In genomic region chr14:20681348-20682126, GRCh38 we compare ENCODE assay signal across 8 cellular contexts. TPM values are rescaled to one million over a fixed set of nuclear protein-coding genes. Genes with fewer than 3 reads are reported as not detected.
A peak's percentile ranks its signal among the peaks of the same experiment; 100 is the strongest.
DNase-seq lines count a peak whose midpoint lies in the region; ATAC-seq and TF ChIP-seq lines count a peak whose summit lies in the region.

No MANE protein-coding gene starts in this region.

- no peaks in the 10 kb centered on the region for H3K9me3 ChIP-seq in effector memory CD4-positive, alpha-beta T cell (ENCODE audit: control insufficient read depth, low read length)

- no peak overlapping the region for H3K27ac Mint-ChIP-seq in activated CD4-positive, alpha-beta memory T cell treated with anti-CD3 and anti-CD28 coated beads, Interleukin-2, amount 10 ng/mL, durations not matched to agents 7 days and 5 days

- CTCF ChIA-PET in activated CD4-positive, alpha-beta memory T cell treated with anti-CD3 and anti-CD28 coated beads, Interleukin-2, amount 10 ng/mL, durations not matched to agents 7 days and 5 days (lab: Charles Lee) = interaction anchor here (0.6 to 13.8 kb wide), 21 partner anchors 10 to 352 kb away, joined by 3 to 179 read pairs (median 6); partner anchors contain the start of genes PARP2 and PIP4P1

- peak overlapping the region; percentile 94 for H3K27ac ChIP-seq in effector memory CD4-positive, alpha-beta T cell (ENCODE audit: insufficient read depth, low read length, poor library complexity, severe bottlenecking)

- peak; percentile 22 for ATAC-seq in HG02973 (IDR thresholded peaks at IDR 0.05; ENCODE audit: unreplicated experiment)

- peaks cover 13% of the 10 kb centered on the region for H3K4me1 Mint-ChIP-seq in activated CD4-positive, alpha-beta memory T cell treated with anti-CD3 and anti-CD28 coated beads, Interleukin-2, amount 10 ng/mL, durations not matched to agents 7 days and 5 days

- DNase-seq in GM10266 (ENCODE audit: extremely low spot score) = peak; percentile 64
- peak; percentile 73 for DNase-seq in NCI-H774 (lab: John Stamatoyannopoulos, UW)
- DNase-seq in activated CD4-positive, alpha-beta memory T cell treated with anti-CD3 and anti-CD28 coated beads, Interleukin-2, amount 10 ng/mL, durations not matched to agents 7 days and 5 days = peak; percentile 88
- DNase-seq in effector memory CD4-positive, alpha-beta T cell = peak; percentile 78 to 81 (median 80)
- peak; percentile 88 to 89 for DNase-seq in lung microvascular endothelial cell (ENCODE audit: low read depth in 2 of 2)
- peak; percentile 82 to 85 (median 82) for DNase-seq in stimulated activated CD4-positive, alpha-beta T cell treated with anti-CD3 and anti-CD28 coated beads, TNF-alpha, amount 100 ng/mL, for 24 hours (ENCODE audit: low read depth in 3 of 3)
- no peak for DNase-seq in NCI-H128 (lab: John Stamatoyannopoulos, UW; ENCODE audit: unreplicated experiment)

- TF ChIP-seq CTCF in GM10266 (IDR thresholded peaks at IDR 0.05; ENCODE audit: control insufficient read depth, insufficient read depth, low read depth, missing control alignments) = no peak

- H3K27me3 Mint-ChIP-seq in activated CD4-positive, alpha-beta memory T cell treated with anti-CD3 and anti-CD28 coated beads, Interleukin-2, amount 10 ng/mL, durations not matched to agents 7 days and 5 days = no peaks in the 10 kb centered on the region

- no peaks in the 10 kb centered on the region for H3K9me3 Mint-ChIP-seq in activated CD4-positive, alpha-beta memory T cell treated with anti-CD3 and anti-CD28 coated beads, Interleukin-2, amount 10 ng/mL, durations not matched to agents 7 days and 5 days

- peak overlapping the region; percentile 81 for H3K4me3 ChIP-seq in effector memory CD4-positive, alpha-beta T cell (ENCODE audit: insufficient read depth, low read depth, low read length, poor library complexity, severe bottlenecking)

- H3K27me3 ChIP-seq in effector memory CD4-positive, alpha-beta T cell (replicated peaks; ENCODE audit: control insufficient read depth, insufficient read depth, low read length, poor library complexity, severe bottlenecking) = no peaks in the 10 kb centered on the region

- no peaks in the 10 kb centered on the region for H3K36me3 Mint-ChIP-seq in activated CD4-positive, alpha-beta memory T cell treated with anti-CD3 and anti-CD28 coated beads, Interleukin-2, amount 10 ng/mL, durations not matched to agents 7 days and 5 days (ENCODE audit: low read depth)

- POLR2A ChIA-PET in activated CD4-positive, alpha-beta memory T cell treated with anti-CD3 and anti-CD28 coated beads, Interleukin-2, amount 10 ng/mL, durations not matched to agents 7 days and 5 days (lab: Charles Lee) = interaction anchor here (0.7 to 6.7 kb wide), 27 partner anchors 9 to 422 kb away, joined by 3 to 69 read pairs (median 4); partner anchors contain the start of genes CCNB1IP1, PARP2 and PNP

- no peaks in the 10 kb centered on the region for H3K36me3 ChIP-seq in effector memory CD4-positive, alpha-beta T cell (ENCODE audit: control insufficient read depth, insufficient read depth, low read length)

- H3K4me3 Mint-ChIP-seq in activated CD4-positive, alpha-beta memory T cell treated with anti-CD3 and anti-CD28 coated beads, Interleukin-2, amount 10 ng/mL, durations not matched to agents 7 days and 5 days = no peak overlapping the region

- H3K4me1 ChIP-seq in effector memory CD4-positive, alpha-beta T cell (ENCODE audit: control insufficient read depth, insufficient read depth, low read length, poor library complexity, severe bottlenecking) = peaks cover 21% of the 10 kb centered on the region

RNA-seq across cellular contexts. Expression of gene RNASE4, which starts 2.8 kb away (rescaled TPM):
- 1 to 10 TPM; 2.7 to 4.7 TPM for total RNA-seq in activated CD4-positive, alpha-beta memory T cell treated with anti-CD3 and anti-CD28 coated beads, Interleukin-2, amount 10 ng/mL, durations not matched to agents 7 days and 5 days
- 10.5 and 12.4 TPM in 2 replicates for total RNA-seq in lung microvascular endothelial cell

RNA-seq across cellular contexts. Expression of gene ANG, which starts 7.0 kb away (rescaled TPM):
- total RNA-seq in activated CD4-positive, alpha-beta memory T cell treated with anti-CD3 and anti-CD28 coated beads, Interleukin-2, amount 10 ng/mL, durations not matched to agents 7 days and 5 days = 1 to 10 TPM; 4.9 to 5.5 TPM
- total RNA-seq in lung microvascular endothelial cell = 5.2 and 7.2 TPM in 2 replicates

RNA-seq across cellular contexts. Expression of gene OR6S1, which starts 40.0 kb away (rescaled TPM):
- total RNA-seq in activated CD4-positive, alpha-beta memory T cell treated with anti-CD3 and anti-CD28 coated beads, Interleukin-2, amount 10 ng/mL, durations not matched to agents 7 days and 5 days = not detected
- total RNA-seq in lung microvascular endothelial cell = not detected in 2 replicates
